ENCODE assay signal across 8 cellular contexts in the genomic region with DNA sequence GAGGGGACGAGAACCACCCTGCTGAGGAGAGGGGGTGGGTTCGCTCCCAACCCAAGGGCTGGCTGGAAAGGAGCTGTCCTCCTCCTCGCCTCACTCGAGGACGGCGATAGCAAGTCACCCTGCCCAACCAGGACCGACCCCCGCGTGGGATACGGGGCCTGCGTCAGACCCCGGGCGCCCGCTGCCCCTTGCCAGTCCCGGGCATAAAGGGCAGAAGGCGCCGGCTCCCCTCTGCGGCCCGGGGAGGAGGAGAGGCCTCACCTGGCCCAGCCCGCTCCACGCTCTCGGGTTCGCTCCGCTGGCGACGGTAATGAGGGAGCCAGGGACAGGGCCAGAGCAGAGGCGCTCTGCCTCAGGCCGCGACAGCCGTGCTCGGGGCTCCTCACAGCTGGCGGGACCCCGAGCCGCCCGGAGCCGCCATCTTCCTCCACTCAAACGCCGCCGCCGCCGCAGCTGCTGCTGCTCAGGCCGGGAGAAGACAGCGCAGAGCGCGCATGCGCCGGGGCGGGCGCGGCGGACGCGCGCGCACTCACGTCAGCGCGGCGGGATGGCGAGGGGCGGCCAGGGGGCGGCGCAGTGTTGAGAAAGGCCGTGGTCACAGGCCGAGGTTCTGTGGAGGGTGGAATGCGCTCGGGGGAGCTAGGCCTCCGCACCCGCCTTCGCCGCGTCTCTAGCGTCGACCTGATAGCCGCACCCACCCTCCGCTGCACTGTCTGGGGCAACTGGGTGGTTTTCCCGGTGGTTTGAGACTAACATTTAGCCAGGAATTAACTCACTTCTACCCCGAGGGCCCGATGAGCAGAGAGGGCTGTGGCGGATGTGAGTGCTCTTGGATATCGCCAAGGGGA. TPM values are rescaled to one million over a fixed set of nuclear protein-coding genes. Genes with fewer than 3 reads are reported as not detected.
DNase-seq lines count a peak whose midpoint lies in the region; TF ChIP-seq lines count a peak whose summit lies in the region.

A gene (minus strand): TSS at position 487 of the 848 bp plus-strand sequence. CDS start 37,062 bp downstream, outside the sequence.

- TF ChIP-seq RAD21 in neural cell (conservative IDR thresholded peaks at IDR 0.05): peak; percentile 59

- no peaks in the 10 kb centered on the region for H3K9me3 ChIP-seq in HAP-1
- H3K9me3 ChIP-seq in MG63: no peaks in the 10 kb centered on the region
- H3K9me3 ChIP-seq in neural cell (ENCODE audit: low read length): no peaks in the 10 kb centered on the region
- H3K9me3 ChIP-seq in stomach: no peaks in the 10 kb centered on the region

- H3F3A ChIP-seq in neural cell (ENCODE audit: insufficient read depth, low read length, poor library complexity, severe bottlenecking): no peaks in the 10 kb centered on the region

- H4K20me1 ChIP-seq in neural cell (ENCODE audit: insufficient read depth): no peaks in the 10 kb centered on the region

- 0% methylated on average over 48 to 81 of the region's 81 CpGs for WGBS in stomach, 5 donors

- intact Hi-C loops in stomach (cut with DNase I; ENCODE audit: low total_unique reads): no loop called here

- peak within 1 kb of the TSS; percentile 98 for H3K9ac ChIP-seq in neural cell (ENCODE audit: low read length)

- peak; percentile 92 for TF ChIP-seq CTCF in neural cell (IDR thresholded peaks at IDR 0.05; ENCODE audit: poor library complexity, severe bottlenecking)
- peak in 4 of 7 experiments; percentile 17 to 61 (median 28) for TF ChIP-seq CTCF in stomach (IDR thresholded peaks at IDR 0.05)

- no peaks in the 10 kb centered on the region for H3K9me2 ChIP-seq in neural cell (ENCODE audit: insufficient read depth, low read length)

- in situ Hi-C loops in G401 (cut with HindIII; ENCODE audit: low sequenced_read_pairs): no loop called here
- in situ Hi-C loops in HAP-1 (cut with MboI; ENCODE audit: low sequenced_read_pairs): no loop called here

- peak in 1 of 4 donors; percentile 19 for TF ChIP-seq POLR2A in stomach (IDR thresholded peaks at IDR 0.05)

- DNase-seq in G401 (ENCODE audit: low spot score) (peak; percentile 86), HAP-1 (ENCODE audit: low spot score in 2 of 2) (peak; percentile 88 to 95), MG63 (peak; percentile 91), SHP77 (lab: John Stamatoyannopoulos, UW) (peak; percentile 76 to 89), fibroblast of the conjunctiva (ENCODE audit: low read depth) (peak; percentile 85), stomach (peak; percentile 93)
- DNase-seq in activated effector memory CD4-positive, alpha-beta T cell treated with Interleukin-2 at 50 U/mL for 16 hours: peak; percentile 90

- peaks cover 43% of the 10 kb centered on the region for H3K79me2 ChIP-seq in neural cell (replicated peaks; ENCODE audit: insufficient read depth, low read length)

- H3K36me3 ChIP-seq in HAP-1 (replicated peaks): no peaks in the 10 kb centered on the region
- no peaks in the 10 kb centered on the region for H3K36me3 ChIP-seq in MG63
- H3K36me3 ChIP-seq in neural cell (ENCODE audit: insufficient read depth, low read length): no peaks in the 10 kb centered on the region
- no peaks in the 10 kb centered on the region for H3K36me3 ChIP-seq in stomach

- peak within 1 kb of the TSS; percentile 92 for H3K27ac ChIP-seq in neural cell (ENCODE audit: low read length)
- peak within 1 kb of the TSS; percentile 90 to 96 (median 93) for H3K27ac ChIP-seq in stomach

- H3K4me2 ChIP-seq in neural cell (ENCODE audit: low read length): peak within 1 kb of the TSS; percentile 85

- H3K27me3 ChIP-seq in HAP-1 (ENCODE audit: low read depth) (no peaks in the 10 kb centered on the region), MG63 (no peaks in the 10 kb centered on the region), neural cell (ENCODE audit: insufficient read depth, low read depth, low read length) (no peaks in the 10 kb centered on the region), stomach (no peaks in the 10 kb centered on the region)

- H3K4me3 ChIP-seq in HAP-1 (peak within 1 kb of the TSS; percentile 99), MG63 (peak within 1 kb of the TSS; percentile 98), neural cell (ENCODE audit: low read length) (peak within 1 kb of the TSS; percentile 94), stomach (peak within 1 kb of the TSS; percentile 66 to 97 (median 88))

- H2AFZ ChIP-seq in neural cell (ENCODE audit: low read depth, low read length): peak within 1 kb of the TSS; percentile 87

- peaks cover 15% of the 10 kb centered on the region for H3K4me1 ChIP-seq in HAP-1
- H3K4me1 ChIP-seq in stomach: peaks cover 17 to 43% (median 32%) of the 10 kb centered on the region in 4 donors

- TF ChIP-seq EP300 in neural cell (conservative IDR thresholded peaks at IDR 0.05; ENCODE audit: poor library complexity, severe bottlenecking) (peak; percentile 65), stomach (IDR thresholded peaks at IDR 0.05) (no peak)

TF ChIP-seq in neural cell, 6 proteins besides CTCF, POLR2A, EP300 and RAD21:
- TF ChIP-seq, protein P1, sequence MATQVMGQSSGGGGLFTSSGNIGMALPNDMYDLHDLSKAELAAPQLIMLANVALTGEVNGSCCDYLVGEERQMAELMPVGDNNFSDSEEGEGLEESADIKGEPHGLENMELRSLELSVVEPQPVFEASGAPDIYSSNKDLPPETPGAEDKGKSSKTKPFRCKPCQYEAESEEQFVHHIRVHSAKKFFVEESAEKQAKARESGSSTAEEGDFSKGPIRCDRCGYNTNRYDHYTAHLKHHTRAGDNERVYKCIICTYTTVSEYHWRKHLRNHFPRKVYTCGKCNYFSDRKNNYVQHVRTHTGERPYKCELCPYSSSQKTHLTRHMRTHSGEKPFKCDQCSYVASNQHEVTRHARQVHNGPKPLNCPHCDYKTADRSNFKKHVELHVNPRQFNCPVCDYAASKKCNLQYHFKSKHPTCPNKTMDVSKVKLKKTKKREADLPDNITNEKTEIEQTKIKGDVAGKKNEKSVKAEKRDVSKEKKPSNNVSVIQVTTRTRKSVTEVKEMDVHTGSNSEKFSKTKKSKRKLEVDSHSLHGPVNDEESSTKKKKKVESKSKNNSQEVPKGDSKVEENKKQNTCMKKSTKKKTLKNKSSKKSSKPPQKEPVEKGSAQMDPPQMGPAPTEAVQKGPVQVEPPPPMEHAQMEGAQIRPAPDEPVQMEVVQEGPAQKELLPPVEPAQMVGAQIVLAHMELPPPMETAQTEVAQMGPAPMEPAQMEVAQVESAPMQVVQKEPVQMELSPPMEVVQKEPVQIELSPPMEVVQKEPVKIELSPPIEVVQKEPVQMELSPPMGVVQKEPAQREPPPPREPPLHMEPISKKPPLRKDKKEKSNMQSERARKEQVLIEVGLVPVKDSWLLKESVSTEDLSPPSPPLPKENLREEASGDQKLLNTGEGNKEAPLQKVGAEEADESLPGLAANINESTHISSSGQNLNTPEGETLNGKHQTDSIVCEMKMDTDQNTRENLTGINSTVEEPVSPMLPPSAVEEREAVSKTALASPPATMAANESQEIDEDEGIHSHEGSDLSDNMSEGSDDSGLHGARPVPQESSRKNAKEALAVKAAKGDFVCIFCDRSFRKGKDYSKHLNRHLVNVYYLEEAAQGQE (IDR thresholded peaks at IDR 0.05; ENCODE audit: borderline replicate concordance): peak; percentile 90
- TF ChIP-seq TAF1 (IDR thresholded peaks at IDR 0.05; ENCODE audit: low read depth) (peak; percentile 85), SMC3 (conservative IDR thresholded peaks at IDR 0.05; ENCODE audit: poor library complexity) (peak; percentile 73), EZH2 (IDR thresholded peaks at IDR 0.05; ENCODE audit: borderline replicate concordance, insufficient read depth, low read length, poor library complexity, severe bottlenecking) (no peak), MXI1 (conservative IDR thresholded peaks at IDR 0.05; ENCODE audit: poor library complexity, severe bottlenecking) (peak; percentile 73), POLR2AphosphoS5 (IDR thresholded peaks at IDR 0.05) (peak; percentile 96)
TF ChIP-seq in neural cell: peak in this region for 5.

RNA-seq across cellular contexts. Expression of the gene that starts here (rescaled TPM):
- total RNA-seq in G401 (2014; rRNA removed; shearing (Covaris generic)): 19.7 and 28.2 TPM in 2 replicates
- total RNA-seq in MG63 (2014; rRNA removed; shearing (Covaris generic); ENCODE audit: low replicate concordance): 14.1 and 19.2 TPM in 2 replicates
- polyA plus RNA-seq in neural cell: 30.1 and 31.9 TPM in 2 replicates
- polyA minus RNA-seq in neural cell: 55.8 TPM in 2 replicates
- 10 to 100 TPM; 11.1 to 35.4 (median 18.7) TPM for total RNA-seq in stomach
- 1 to 10 TPM; 4.3 to 9.7 (median 6.9) TPM for polyA plus RNA-seq in stomach

Comparison
In these comparisons a context has a peak if more than half of its experiments do, and no peak if none do; other contexts are left out.
1. Peak in every context shown above with its lines: DNase-seq, H3K4me3 ChIP-seq and H3K27ac ChIP-seq.